ENCODE assay signal across 19 cellular contexts in the genomic region with DNA sequence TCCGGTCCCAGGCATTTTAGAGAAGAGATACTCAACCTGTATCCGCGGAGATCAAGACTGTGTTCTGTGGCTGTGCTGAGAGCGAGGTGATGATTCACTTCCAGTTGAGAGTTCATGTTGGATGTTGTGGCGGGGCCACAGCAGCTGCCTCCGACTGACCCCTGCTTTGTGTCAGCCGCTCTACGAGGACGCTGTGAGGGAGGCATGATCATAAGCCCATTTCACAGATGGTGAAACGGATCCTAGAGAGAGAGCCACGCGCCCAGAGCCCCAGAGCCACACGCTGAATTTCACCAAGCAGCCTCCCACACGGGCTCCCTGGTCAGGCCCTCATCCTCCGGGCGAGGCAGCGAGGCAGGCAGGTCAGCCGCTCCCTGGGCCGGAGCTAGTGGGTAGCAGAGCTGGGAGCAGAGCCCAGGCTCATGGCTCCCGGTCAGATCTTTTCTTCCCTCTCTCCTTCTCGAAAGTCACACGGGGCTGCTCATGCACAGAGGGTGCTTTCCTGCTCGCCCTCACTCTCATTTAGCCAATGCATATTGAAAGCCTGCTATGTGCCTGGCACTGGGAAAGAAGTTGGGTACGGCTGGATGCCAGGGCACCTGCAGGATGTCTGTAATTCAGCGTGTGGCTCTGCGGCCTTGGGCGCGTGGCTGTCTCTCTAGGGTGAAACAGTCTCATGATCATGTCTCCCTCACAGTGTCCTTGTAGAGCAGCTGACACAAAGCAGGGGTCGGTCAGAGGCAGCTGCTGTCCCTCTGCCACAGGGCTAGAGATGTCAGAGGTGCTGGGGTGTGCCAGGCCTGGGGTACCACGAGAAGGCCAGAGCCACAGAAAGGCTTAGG.
DNase-seq lines count a peak whose midpoint lies in the region; ATAC-seq, FAIRE-seq and TF ChIP-seq lines count a peak whose summit lies in the region.
"Had no signal": no experiment of that assay in that cellular context is flagged by ENCODE, and none has a peak within 500 bp of the region (broad histone marks: within the 10 kb centered on the region; RNA-seq: fewer than 3 reads in every experiment).

No MANE protein-coding gene starts in this region.

- FAIRE-seq in kidney (lab: Jason Lieb, UNC), result no peak
- FAIRE-seq: A549 had no signal

- intact Hi-C loops in activated T-helper 2 cell treated with anti-CD3 and anti-CD28 coated beads, Interferon-gamma antibody, Interleukin-2, Interleukin-4, amounts not matched to agents 10 μg/mL and 5 μg/mL and 100 μg/mL, durations not matched to agents 14 hours and 24 hours and 36 hours (cut with micrococcal nuclease), result no loop called here
- intact Hi-C loops in kidney (cut with DNase I), result no loop called here

- no peak for ATAC-seq in GM18861 (IDR thresholded peaks at IDR 0.05; ENCODE audit: unreplicated experiment)
- no peak for ATAC-seq in HG02938 (IDR thresholded peaks at IDR 0.05; ENCODE audit: unreplicated experiment)
- ATAC-seq: A549, SK-N-SH treated with all-trans-retinoic acid at 6 μM for 48 hours had no signal

- H3K36me3 ChIP-seq in kidney (ENCODE audit: control insufficient read depth in 1 of 2, insufficient read depth in 2 of 2, low read length in 2 of 2), result no peaks in the 10 kb centered on the region
- H3K36me3 ChIP-seq in skeletal muscle tissue (ENCODE audit: control insufficient read depth in 3 of 3, insufficient read depth in 3 of 3, low read length in 3 of 3), result peaks cover 0 to 8% (median 0%) of the 10 kb centered on the region in 3 donors
- H3K36me3 ChIP-seq: ovary, transverse colon had no signal

- H3K36me3 Mint-ChIP-seq in activated CD4-positive, alpha-beta T cell treated with anti-CD3 and anti-CD28 coated beads, Interleukin-2, amount 10 ng/mL, durations not matched to agents 7 days and 5 days (ENCODE audit: low read depth), result peaks cover 26% of the 10 kb centered on the region
- peaks cover 37% of the 10 kb centered on the region for H3K36me3 Mint-ChIP-seq in activated T-helper 2 cell treated with anti-CD3 and anti-CD28 coated beads, Interferon-gamma antibody, Interleukin-2, Interleukin-4, amounts not matched to agents 10 μg/mL and 5 μg/mL and 100 μg/mL, durations not matched to agents 14 hours and 24 hours and 36 hours (ENCODE audit: low read depth)

- POLR2A ChIA-PET in activated CD4-positive, alpha-beta T cell treated with anti-CD3 and anti-CD28 coated beads, Interleukin-2, amount 10 ng/mL, durations not matched to agents 7 days and 5 days (lab: Charles Lee), result interaction anchor here (0.6 kb wide), 1 partner anchor 9 kb away, joined by 3 read pairs; no protein-coding TSS in a partner anchor

- H3K27ac Mint-ChIP-seq in activated CD4-positive, alpha-beta T cell treated with anti-CD3 and anti-CD28 coated beads, Interleukin-2, amount 10 ng/mL, durations not matched to agents 7 days and 5 days, result peak overlapping the region; percentile 85
- peak overlapping the region; percentile 65 for H3K27ac Mint-ChIP-seq in activated T-helper 2 cell treated with anti-CD3 and anti-CD28 coated beads, Interferon-gamma antibody, Interleukin-2, Interleukin-4, amounts not matched to agents 10 μg/mL and 5 μg/mL and 100 μg/mL, durations not matched to agents 14 hours and 24 hours and 36 hours

- H3K4me3 Mint-ChIP-seq in activated CD4-positive, alpha-beta T cell treated with anti-CD3 and anti-CD28 coated beads, Interleukin-2, amount 10 ng/mL, durations not matched to agents 7 days and 5 days, result no peak overlapping the region
- no peak overlapping the region for H3K4me3 Mint-ChIP-seq in activated T-helper 2 cell treated with anti-CD3 and anti-CD28 coated beads, Interferon-gamma antibody, Interleukin-2, Interleukin-4, amounts not matched to agents 10 μg/mL and 5 μg/mL and 100 μg/mL, durations not matched to agents 14 hours and 24 hours and 36 hours (ENCODE audit: low read depth)

- H3K9ac ChIP-seq in kidney (ENCODE audit: low read length in 2 of 2) (no peak overlapping the region), skeletal muscle tissue (ENCODE audit: low read depth in 1 of 3, low read length in 3 of 3) (peak overlapping the region in 1 of 3 donors; percentile 60)

- no peaks in the 10 kb centered on the region for H3K27me3 Mint-ChIP-seq in activated CD4-positive, alpha-beta T cell treated with anti-CD3 and anti-CD28 coated beads, Interleukin-2, amount 10 ng/mL, durations not matched to agents 7 days and 5 days
- no peaks in the 10 kb centered on the region for H3K27me3 Mint-ChIP-seq in activated T-helper 2 cell treated with anti-CD3 and anti-CD28 coated beads, Interferon-gamma antibody, Interleukin-2, Interleukin-4, amounts not matched to agents 10 μg/mL and 5 μg/mL and 100 μg/mL, durations not matched to agents 14 hours and 24 hours and 36 hours (ENCODE audit: low read depth)

- H3K27ac ChIP-seq in kidney (ENCODE audit: low read depth in 2 of 2, low read length in 2 of 2), result no peak overlapping the region
- H3K27ac ChIP-seq in skeletal muscle tissue (ENCODE audit: low read depth, low read length), result peak overlapping the region; percentile 47
- H3K27ac ChIP-seq: A549, ovary, transverse colon had no signal

- H3K4me1 ChIP-seq in kidney (ENCODE audit: control insufficient read depth in 1 of 2, insufficient read depth in 1 of 2, low read depth in 1 of 2, low read length in 2 of 2) (peaks cover 0 to 7% of the 10 kb centered on the region in 2 donors), skeletal muscle tissue (ENCODE audit: control insufficient read depth in 3 of 3, insufficient read depth in 3 of 3, low read length in 3 of 3) (peaks cover 9 to 35% (median 32%) of the 10 kb centered on the region in 3 donors)

- DNase-seq in activated CD4-positive, alpha-beta T cell treated with anti-CD3 and anti-CD28 coated beads, Interleukin-2, amount 10 ng/mL, durations not matched to agents 7 days and 5 days, result no peak
- DNase-seq in activated CD4-positive, alpha-beta T cell treated with anti-CD3 and anti-CD28 coated beads, Interleukin-2, amount 50 U/mL, for 48 hours, result no peak
- DNase-seq in activated T-helper 2 cell treated with anti-CD3 and anti-CD28 coated beads, Interferon-gamma antibody, Interleukin-2, Interleukin-4, amounts not matched to agents 10 μg/mL and 5 μg/mL and 100 μg/mL, durations not matched to agents 14 hours and 24 hours and 36 hours (ENCODE audit: low spot score), result no peak
- DNase-seq in kidney (peak; percentile 37), HPDE6-E6E7 (ENCODE audit: extremely low spot score) (no peak)
- DNase-seq: activated CD4-positive, CD25-positive, alpha-beta regulatory T cell; central memory CD4-positive, alpha-beta T cell; erythroblast; NCI-H1105; NCI-H2227 treated with DMSO at 0.1 percent for 48 hours; OCI-M1; ovary; transverse colon had no signal

- peaks cover 4% of the 10 kb centered on the region for H3K9me3 Mint-ChIP-seq in activated CD4-positive, alpha-beta T cell treated with anti-CD3 and anti-CD28 coated beads, Interleukin-2, amount 10 ng/mL, durations not matched to agents 7 days and 5 days
- no peaks in the 10 kb centered on the region for H3K9me3 Mint-ChIP-seq in activated T-helper 2 cell treated with anti-CD3 and anti-CD28 coated beads, Interferon-gamma antibody, Interleukin-2, Interleukin-4, amounts not matched to agents 10 μg/mL and 5 μg/mL and 100 μg/mL, durations not matched to agents 14 hours and 24 hours and 36 hours

- CTCF ChIA-PET in activated CD4-positive, alpha-beta T cell treated with anti-CD3 and anti-CD28 coated beads, Interleukin-2, amount 10 ng/mL, durations not matched to agents 7 days and 5 days (lab: Charles Lee), result interaction anchor here (2.1 kb wide), 1 partner anchor 10 kb away, joined by 6 read pairs; no protein-coding TSS in a partner anchor

- no peak overlapping the region for H3K4me3 ChIP-seq in kidney (ENCODE audit: low read length in 2 of 2)
- no peak overlapping the region for H3K4me3 ChIP-seq in skeletal muscle tissue (ENCODE audit: low read length in 3 of 3)
- H3K4me3 ChIP-seq: A549, lung, ovary, transverse colon had no signal

- no peaks in the 10 kb centered on the region for H3K27me3 ChIP-seq in skeletal muscle tissue (ENCODE audit: control insufficient read depth in 3 of 3, insufficient read depth in 3 of 3, low read length in 3 of 3)
- H3K27me3 ChIP-seq: ovary, transverse colon had no signal

- H3K9me3 ChIP-seq in kidney (ENCODE audit: control insufficient read depth in 1 of 2, low read length in 2 of 2) (no peaks in the 10 kb centered on the region), skeletal muscle tissue (ENCODE audit: control insufficient read depth in 3 of 3, low read length in 3 of 3) (no peaks in the 10 kb centered on the region)
- H3K9me3 ChIP-seq: A549, ovary, transverse colon had no signal

- H3K4me1 Mint-ChIP-seq in activated CD4-positive, alpha-beta T cell treated with anti-CD3 and anti-CD28 coated beads, Interleukin-2, amount 10 ng/mL, durations not matched to agents 7 days and 5 days, result peaks cover 64% of the 10 kb centered on the region
- H3K4me1 Mint-ChIP-seq in activated T-helper 2 cell treated with anti-CD3 and anti-CD28 coated beads, Interferon-gamma antibody, Interleukin-2, Interleukin-4, amounts not matched to agents 10 μg/mL and 5 μg/mL and 100 μg/mL, durations not matched to agents 14 hours and 24 hours and 36 hours (ENCODE audit: low read depth), result peaks cover 36% of the 10 kb centered on the region

- no peak for TF ChIP-seq CTCF in kidney (IDR thresholded peaks at IDR 0.05; ENCODE audit: borderline replicate concordance, extremely low read depth, insufficient read depth)
